In genomic region chr5:67090593-67090992, GRCh38 we compare ENCODE assay signal across 16 cellular contexts.
DNase-seq lines count a peak whose midpoint lies in the region; ATAC-seq and TF ChIP-seq lines count a peak whose summit lies in the region.
"Had no signal": no experiment of that assay in that cellular context is flagged by ENCODE, and none has a peak within 500 bp of the region (broad histone marks: within the 10 kb centered on the region; RNA-seq: fewer than 3 reads in every experiment).

No MANE protein-coding gene starts in this region.

- H3K27ac ChIP-seq in trophoblast cell (ENCODE audit: low read depth, low read length): no peak overlapping the region
- H3K27ac ChIP-seq: 22Rv1 had no signal

- peak; percentile 58 for ATAC-seq in activated CD4-positive, alpha-beta T cell treated with anti-CD3 and anti-CD28 coated beads for 36 hours
- ATAC-seq in HG02678 (IDR thresholded peaks at IDR 0.05; ENCODE audit: unreplicated experiment): no peak
- ATAC-seq: CD8-positive, alpha-beta T cell; HCT116 had no signal

- no peaks in the 10 kb centered on the region for H3K36me3 ChIP-seq in trophoblast cell (ENCODE audit: control insufficient read depth in 1 of 2, insufficient read depth in 2 of 2, low read length in 2 of 2)

- peaks cover 6 to 8% of the 10 kb centered on the region in 2 experiments for H3K4me1 ChIP-seq in trophoblast cell (ENCODE audit: control insufficient read depth in 1 of 2, insufficient read depth in 2 of 2, low read length in 2 of 2)

- intact Hi-C loops in activated CD4-positive, alpha-beta T cell treated with anti-CD3 and anti-CD28 coated beads for 36 hours (cut with DNase I, micrococcal nuclease): no loop called here

- DNase-seq in activated CD4-positive, alpha-beta T cell treated with anti-CD3 and anti-CD28 coated beads for 36 hours: no peak
- no peak for DNase-seq in activated CD4-positive, alpha-beta T cell treated with anti-CD3 and anti-CD28 coated beads, Interleukin-2, amount 50 U/mL, for 48 hours
- DNase-seq in epithelial cell of esophagus (ENCODE audit: low read depth): peak; percentile 51
- no peak for DNase-seq in trophoblast cell
- no peak for DNase-seq in central memory CD4-positive, alpha-beta T cell
- DNase-seq in NCI-H510A treated with DMSO at 0.1 percent for 48 hours (lab: John Stamatoyannopoulos, UW): no peak
- DNase-seq in pons (ENCODE audit: low spot score): no peak
- DNase-seq: CD8-positive, alpha-beta T cell; COR-L47; DMS53; GF-D8 had no signal

- no peak overlapping the region for H2BK12ac ChIP-seq in trophoblast cell (ENCODE audit: low read length)

- H4K91ac ChIP-seq in trophoblast cell (ENCODE audit: low read depth, low read length): no peak overlapping the region

- no peak overlapping the region for H3K27ac Mint-ChIP-seq in activated CD4-positive, alpha-beta T cell treated with anti-CD3 and anti-CD28 coated beads for 36 hours
- H3K27ac Mint-ChIP-seq: CD14-positive monocyte; CD8-positive, alpha-beta T cell; IgD-negative memory B cell had no signal

- peaks cover 11% of the 10 kb centered on the region for H3K4me1 Mint-ChIP-seq in activated CD4-positive, alpha-beta T cell treated with anti-CD3 and anti-CD28 coated beads for 36 hours

- WGBS in trophoblast cell (ENCODE audit: extremely low coverage, insufficient coverage, insufficient read length): no CpG with 5 or more reads among the region's 5 CpGs

- POLR2A ChIA-PET in activated CD4-positive, alpha-beta T cell treated with anti-CD3 and anti-CD28 coated beads for 36 hours (lab: Charles Lee): no interaction called here

- no peak overlapping the region for H4K12ac ChIP-seq in trophoblast cell (ENCODE audit: low read depth, low read length)

- no peaks in the 10 kb centered on the region for H3K9me3 ChIP-seq in trophoblast cell (ENCODE audit: insufficient read depth, low read depth, low read length)

- H3K79me1 ChIP-seq in trophoblast cell (ENCODE audit: low read length): peaks cover 8% of the 10 kb centered on the region

- H3K36me3 Mint-ChIP-seq in activated CD4-positive, alpha-beta T cell treated with anti-CD3 and anti-CD28 coated beads for 36 hours (ENCODE audit: low read depth): peaks cover 13% of the 10 kb centered on the region
- H3K36me3 Mint-ChIP-seq: CD14-positive monocyte had no signal

- H3K4ac ChIP-seq in trophoblast cell (ENCODE audit: low read depth, low read length): no peak overlapping the region

- no peak overlapping the region for H3K4me2 ChIP-seq in trophoblast cell (ENCODE audit: low read length)

- H3K79me2 ChIP-seq in trophoblast cell (ENCODE audit: control insufficient read depth, insufficient read depth, low read length, poor library complexity): no peaks in the 10 kb centered on the region

- no peak overlapping the region for H3K9ac ChIP-seq in trophoblast cell (ENCODE audit: low read length)

- CTCF ChIA-PET in activated CD4-positive, alpha-beta T cell treated with anti-CD3 and anti-CD28 coated beads for 36 hours (lab: Charles Lee): no interaction called here

- peak overlapping the region; percentile 52 for H3K23ac ChIP-seq in trophoblast cell (ENCODE audit: low read length)

- H3K4me3 ChIP-seq in epithelial cell of esophagus (ENCODE audit: low read length): no peak overlapping the region
- H3K4me3 ChIP-seq in trophoblast cell (ENCODE audit: low read depth, low read length): no peak overlapping the region

- H4K8ac ChIP-seq in trophoblast cell (ENCODE audit: low read depth, low read length): no peak overlapping the region

- no peaks in the 10 kb centered on the region for H3K27me3 ChIP-seq in trophoblast cell (ENCODE audit: insufficient read depth, low read length)

- no peak overlapping the region for H3K14ac ChIP-seq in trophoblast cell (ENCODE audit: low read length)

- no peak overlapping the region for H2BK120ac ChIP-seq in trophoblast cell (ENCODE audit: insufficient read depth, low read length, poor library complexity)

- H3K4me3 Mint-ChIP-seq in activated CD4-positive, alpha-beta T cell treated with anti-CD3 and anti-CD28 coated beads for 36 hours: no peak overlapping the region
- H3K4me3 Mint-ChIP-seq: CD14-positive monocyte; CD8-positive, alpha-beta T cell; IgD-negative memory B cell had no signal

- no peaks in the 10 kb centered on the region for H3K9me3 Mint-ChIP-seq in activated CD4-positive, alpha-beta T cell treated with anti-CD3 and anti-CD28 coated beads for 36 hours (ENCODE audit: low read depth)
- H3K9me3 Mint-ChIP-seq: CD14-positive monocyte; CD8-positive, alpha-beta T cell; IgD-negative memory B cell had no signal

- H3K18ac ChIP-seq in trophoblast cell (ENCODE audit: low read length): no peak overlapping the region

- H2AFZ ChIP-seq in trophoblast cell (ENCODE audit: insufficient read depth, low read length, poor library complexity): no peak overlapping the region

- no peak overlapping the region for H2AK5ac ChIP-seq in trophoblast cell (ENCODE audit: low read length)

- H3K27me3 Mint-ChIP-seq in activated CD4-positive, alpha-beta T cell treated with anti-CD3 and anti-CD28 coated beads for 36 hours: no peaks in the 10 kb centered on the region
- H3K27me3 Mint-ChIP-seq: IgD-negative memory B cell had no signal

- TF ChIP-seq CTCF in epithelial cell of esophagus (IDR thresholded peaks at IDR 0.05; ENCODE audit: insufficient read depth, low read depth, low read length, missing control alignments): no peak

- no peak overlapping the region for H2BK5ac ChIP-seq in trophoblast cell (ENCODE audit: low read depth, low read length, poor library complexity)
